ENCODE assay signal across 16 cellular contexts in genomic region chr6:42029881-42030280, GRCh38. TPM values are rescaled to one million over a fixed set of nuclear protein-coding genes. Genes with fewer than 3 reads are reported as not detected.
DNase-seq lines count a peak whose midpoint lies in the region; ATAC-seq and TF ChIP-seq lines count a peak whose summit lies in the region.
"Had no signal": no experiment of that assay in that cellular context is flagged by ENCODE, and none has a peak within 500 bp of the region (broad histone marks: within the 10 kb centered on the region; RNA-seq: fewer than 3 reads in every experiment).

No MANE protein-coding gene starts in this region.

- H3K36me3 ChIP-seq in CD4-positive, CD25-positive, alpha-beta regulatory T cell (ENCODE audit: control insufficient read depth, insufficient read depth, low read length): peaks cover 46% of the 10 kb centered on the region
- H3K36me3 ChIP-seq in DND-41 (ENCODE audit: insufficient read depth, low read length): peaks cover 43% of the 10 kb centered on the region
- H3K36me3 ChIP-seq: MG63, SJSA1 had no signal

- peak overlapping the region in 3 of 4 donors; percentile 46 to 66 (median 57) for H3K4me3 Mint-ChIP-seq in CD4-positive, CD25-positive, alpha-beta regulatory T cell
- H3K4me3 Mint-ChIP-seq in activated naive CD8-positive, alpha-beta T cell treated with anti-CD3 and anti-CD28 coated beads for 36 hours: peak overlapping the region; percentile 71
- peak overlapping the region in 9 of 10 donors; percentile 25 to 89 (median 72) for H3K4me3 Mint-ChIP-seq in naive thymus-derived CD8-positive, alpha-beta T cell

- H3K9ac ChIP-seq in DND-41 (ENCODE audit: low read depth, low read length): 0 out of 2 replicates have a peak overlapping the region, but pooled peaks have one; percentile 2

- H3K4me2 ChIP-seq in DND-41 (ENCODE audit: insufficient read depth, low read length): no peak overlapping the region

- peak overlapping the region; percentile 38 to 71 (median 42) for H3K27ac Mint-ChIP-seq in CD4-positive, CD25-positive, alpha-beta regulatory T cell
- peak overlapping the region; percentile 96 for H3K27ac Mint-ChIP-seq in activated naive CD8-positive, alpha-beta T cell treated with anti-CD3 and anti-CD28 coated beads for 36 hours
- peak overlapping the region; percentile 80 to 99 (median 90) for H3K27ac Mint-ChIP-seq in naive thymus-derived CD8-positive, alpha-beta T cell

- no peak for DNase-seq in CD4-positive, CD25-positive, alpha-beta regulatory T cell
- DNase-seq in DND-41 (no peak), NCI-H2196 (lab: John Stamatoyannopoulos, UW; ENCODE audit: unreplicated experiment) (no peak), RKO (ENCODE audit: low spot score) (no peak), NCI-H2196 treated with DMSO at 0.1 percent for 48 hours (lab: John Stamatoyannopoulos, UW; ENCODE audit: unreplicated experiment) (no peak), NCI-H1105 treated with DMSO at 0.1 percent for 48 hours (lab: John Stamatoyannopoulos, UW) (no peak)
- DNase-seq in activated naive CD8-positive, alpha-beta T cell treated with anti-CD3 and anti-CD28 coated beads for 36 hours: no peak
- DNase-seq in naive thymus-derived CD8-positive, alpha-beta T cell: no peak
- DNase-seq: GDM1; MG63; NCI-H2081; stimulated activated CD4-positive, alpha-beta T cell treated with anti-CD3 and anti-CD28 coated beads, Interleukin-4, amount 100 ng/mL, for 4 hours; stimulated activated naive CD4-positive, alpha-beta T cell treated with Interleukin-2 at 50 U/mL for 16 hours had no signal

- TF ChIP-seq CTCF in DND-41 (IDR thresholded peaks at IDR 0.05; ENCODE audit: borderline replicate concordance, extremely low read depth, low read length, poor library complexity, severe bottlenecking): no peak

- no peak for ATAC-seq in CD4-positive, CD25-positive, alpha-beta regulatory T cell (ENCODE audit: low read depth in 2 of 2)
- ATAC-seq in DND-41 (ENCODE audit: insufficient read depth, low read depth): no peak
- ATAC-seq in naive thymus-derived CD8-positive, alpha-beta T cell: no peak
- ATAC-seq: gastroesophageal sphincter had no signal

- no peak overlapping the region for H2AFZ ChIP-seq in DND-41 (ENCODE audit: low read depth, low read length)

- H3K27me3 ChIP-seq in CD4-positive, CD25-positive, alpha-beta regulatory T cell (ENCODE audit: control insufficient read depth, insufficient read depth, low read length): no peaks in the 10 kb centered on the region
- H3K27me3 ChIP-seq in DND-41 (ENCODE audit: insufficient read depth, low read length, poor library complexity): no peaks in the 10 kb centered on the region
- H3K27me3 ChIP-seq: gastroesophageal sphincter, MG63, SJSA1 had no signal

- H3K36me3 Mint-ChIP-seq in CD4-positive, CD25-positive, alpha-beta regulatory T cell: peaks cover 39% of the 10 kb centered on the region
- H3K36me3 Mint-ChIP-seq in activated naive CD8-positive, alpha-beta T cell treated with anti-CD3 and anti-CD28 coated beads for 36 hours: peaks cover 42% of the 10 kb centered on the region
- peaks cover 4 to 89% (median 27%) of the 10 kb centered on the region in 3 donors for H3K36me3 Mint-ChIP-seq in naive thymus-derived CD8-positive, alpha-beta T cell

- H4K20me1 ChIP-seq in DND-41 (ENCODE audit: insufficient read depth, low read length): no peaks in the 10 kb centered on the region

- POLR2A ChIA-PET in naive thymus-derived CD8-positive, alpha-beta T cell (lab: Charles Lee): interaction anchor here (1.4 to 2.9 kb wide), 4 partner anchors 13 to 89 kb away, joined by 5 to 7 read pairs (median 6); no protein-coding TSS in a partner anchor

- H3K4me3 ChIP-seq in CD4-positive, CD25-positive, alpha-beta regulatory T cell (ENCODE audit: low read depth, low read length): no peak overlapping the region
- no peak overlapping the region for H3K4me3 ChIP-seq in DND-41 (ENCODE audit: low read depth in 1 of 2, low read length in 2 of 2)
- H3K4me3 ChIP-seq: gastroesophageal sphincter, MG63, SJSA1 had no signal

- H3K9me3 ChIP-seq in CD4-positive, CD25-positive, alpha-beta regulatory T cell (ENCODE audit: control insufficient read depth in 2 of 2, low read length in 2 of 2): no peaks in the 10 kb centered on the region
- H3K9me3 ChIP-seq in DND-41 (ENCODE audit: insufficient read depth, low read length, severe bottlenecking): no peaks in the 10 kb centered on the region
- H3K9me3 ChIP-seq: gastroesophageal sphincter, MG63, SJSA1 had no signal

- H3K27ac ChIP-seq in CD4-positive, CD25-positive, alpha-beta regulatory T cell (ENCODE audit: insufficient read depth, low read length, poor library complexity, severe bottlenecking): no peak overlapping the region
- peak overlapping the region; percentile 93 for H3K27ac ChIP-seq in DND-41 (ENCODE audit: low read length)
- H3K27ac ChIP-seq: SJSA1, VCaP had no signal

- no peaks in the 10 kb centered on the region for H3K9me3 Mint-ChIP-seq in CD4-positive, CD25-positive, alpha-beta regulatory T cell
- peaks cover 5% of the 10 kb centered on the region for H3K9me3 Mint-ChIP-seq in activated naive CD8-positive, alpha-beta T cell treated with anti-CD3 and anti-CD28 coated beads for 36 hours
- no peaks in the 10 kb centered on the region for H3K9me3 Mint-ChIP-seq in naive thymus-derived CD8-positive, alpha-beta T cell

- H3K79me2 ChIP-seq in DND-41 (ENCODE audit: insufficient read depth, low read length): peaks cover 86% of the 10 kb centered on the region

- H3K27me3 Mint-ChIP-seq in CD4-positive, CD25-positive, alpha-beta regulatory T cell: no peaks in the 10 kb centered on the region
- no peaks in the 10 kb centered on the region for H3K27me3 Mint-ChIP-seq in activated naive CD8-positive, alpha-beta T cell treated with anti-CD3 and anti-CD28 coated beads for 36 hours
- H3K27me3 Mint-ChIP-seq in naive thymus-derived CD8-positive, alpha-beta T cell: no peaks in the 10 kb centered on the region

- peaks cover 73% of the 10 kb centered on the region for H3K4me1 ChIP-seq in CD4-positive, CD25-positive, alpha-beta regulatory T cell (ENCODE audit: control insufficient read depth, insufficient read depth, low read length, poor library complexity, severe bottlenecking)
- peaks cover 67% of the 10 kb centered on the region for H3K4me1 ChIP-seq in DND-41 (ENCODE audit: insufficient read depth, low read length)

- peaks cover 5 to 86% (median 51%) of the 10 kb centered on the region in 4 donors for H3K4me1 Mint-ChIP-seq in CD4-positive, CD25-positive, alpha-beta regulatory T cell
- H3K4me1 Mint-ChIP-seq in activated naive CD8-positive, alpha-beta T cell treated with anti-CD3 and anti-CD28 coated beads for 36 hours: peaks cover 76% of the 10 kb centered on the region
- peaks cover 53 to 91% (median 88%) of the 10 kb centered on the region in 4 donors for H3K4me1 Mint-ChIP-seq in naive thymus-derived CD8-positive, alpha-beta T cell

RNA-seq across cellular contexts. Expression of gene TAF8, which starts 20.4 kb away (rescaled TPM):
- total RNA-seq in CD4-positive, CD25-positive, alpha-beta regulatory T cell: 46.7 TPM
- 10 to 100 TPM; 15.9 to 24.1 (median 20.7) TPM for polyA plus RNA-seq in CD4-positive, CD25-positive, alpha-beta regulatory T cell
- 10 to 100 TPM; 40.4 to 45.1 TPM for total RNA-seq in activated naive CD8-positive, alpha-beta T cell treated with anti-CD3 and anti-CD28 coated beads for 36 hours
- 10 to 100 TPM; 61.3 to 73.8 TPM for total RNA-seq in naive thymus-derived CD8-positive, alpha-beta T cell
- polyA plus RNA-seq in naive thymus-derived CD8-positive, alpha-beta T cell: 10 to 100 TPM; 24.4 to 36.8 (median 28.6) TPM

Comparison
In these comparisons a context has a peak if more than half of its experiments do, and no peak if none do; other contexts are left out.
1. H3K27ac Mint-ChIP-seq: peak in every context shown above with its lines; median percentile 96 in activated naive CD8-positive, alpha-beta T cell treated with anti-CD3 and anti-CD28 coated beads for 36 hours; 90 in naive thymus-derived CD8-positive, alpha-beta T cell; 42 in CD4-positive, CD25-positive, alpha-beta regulatory T cell.